Comparison of ENCODE assay signal across 22 cellular contexts in the genomic region with DNA sequence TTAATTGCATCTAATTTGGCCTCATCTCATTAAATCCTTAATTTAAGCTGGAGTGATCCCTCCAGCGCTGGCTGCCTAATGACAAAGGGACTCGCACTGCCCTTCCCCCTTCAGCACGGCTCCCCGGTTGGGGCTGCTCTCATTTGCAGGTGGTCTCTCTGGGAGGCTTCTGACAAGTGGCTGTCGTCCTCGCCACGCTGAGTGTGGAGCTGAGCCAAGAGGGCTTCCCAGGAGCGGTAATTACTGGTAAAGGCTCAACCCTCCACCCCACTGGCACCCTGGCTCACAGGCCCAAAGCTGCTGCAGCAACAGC.
DNase-seq lines count a peak whose midpoint lies in the region; TF ChIP-seq lines count a peak whose summit lies in the region.
"Had no signal": no experiment of that assay in that cellular context is flagged by ENCODE, and none has a peak within 500 bp of the region (broad histone marks: within the 10 kb centered on the region; RNA-seq: fewer than 3 reads in every experiment).

No MANE protein-coding gene starts in this region.

- TF ChIP-seq CTCF in osteocyte (IDR thresholded peaks at IDR 0.05) = no peak

- H3K4me3 Mint-ChIP-seq in osteocyte (ENCODE audit: unreplicated experiment) = no peak overlapping the region
- no peak overlapping the region for H3K4me3 Mint-ChIP-seq in activated naive CD8-positive, alpha-beta T cell treated with anti-CD3 and anti-CD28 coated beads for 36 hours
- H3K4me3 Mint-ChIP-seq: activated naive CD8-positive, alpha-beta T cell treated with anti-CD3 and anti-CD28 coated beads, Interleukin-2, amount 50 U/mL, for 24 hours; CD4-positive, alpha-beta T cell; nephron; T-helper 17 cell; type B pancreatic cell had no signal

- H3K27ac Mint-ChIP-seq in osteocyte (ENCODE audit: unreplicated experiment) = no peak overlapping the region
- no peak overlapping the region for H3K27ac Mint-ChIP-seq in activated naive CD8-positive, alpha-beta T cell treated with anti-CD3 and anti-CD28 coated beads for 36 hours
- H3K27ac Mint-ChIP-seq: activated naive CD8-positive, alpha-beta T cell treated with anti-CD3 and anti-CD28 coated beads, Interleukin-2, amount 50 U/mL, for 24 hours; CD4-positive, alpha-beta T cell; nephron; T-helper 17 cell; type B pancreatic cell had no signal

- H3K27me3 Mint-ChIP-seq in osteocyte (ENCODE audit: unreplicated experiment) = peaks cover 52% of the 10 kb centered on the region
- no peaks in the 10 kb centered on the region for H3K27me3 Mint-ChIP-seq in activated naive CD8-positive, alpha-beta T cell treated with anti-CD3 and anti-CD28 coated beads for 36 hours
- H3K27me3 Mint-ChIP-seq: activated naive CD8-positive, alpha-beta T cell treated with anti-CD3 and anti-CD28 coated beads, Interleukin-2, amount 50 U/mL, for 24 hours; CD4-positive, alpha-beta T cell had no signal

- DNase-seq in NCI-H2196 (lab: John Stamatoyannopoulos, UW; ENCODE audit: unreplicated experiment) (peak; percentile 27), NCI-H2196 treated with DMSO at 0.1 percent for 48 hours (lab: John Stamatoyannopoulos, UW; ENCODE audit: unreplicated experiment) (no peak), NCI-H2029 treated with DMSO at 0.1 percent for 48 hours (lab: John Stamatoyannopoulos, UW) (peak; percentile 93), SHP77 (lab: John Stamatoyannopoulos, UW) (peak; percentile 1 to 30), osteocyte (ENCODE audit: extremely low spot score, unreplicated experiment) (peak; percentile 75), T-helper 2 cell (no peak), CD1c-positive myeloid dendritic cell (ENCODE audit: extremely low spot score) (no peak)
- no peak for DNase-seq in activated naive CD8-positive, alpha-beta T cell treated with anti-CD3 and anti-CD28 coated beads for 36 hours
- DNase-seq: activated CD4-positive, alpha-beta T cell treated with anti-CD3 and anti-CD28 coated beads for 4 hours; activated naive CD8-positive, alpha-beta T cell treated with anti-CD3 and anti-CD28 coated beads, Interleukin-2, amount 50 U/mL, for 24 hours; activated T-cell treated with anti-CD3 and anti-CD28 coated beads, Interleukin-2, amount 50 U/mL, for 1 hour; CD4-positive, alpha-beta T cell; central memory CD4-positive, alpha-beta T cell; foreskin keratinocyte; GM23248; mammary epithelial cell; NCI-H1048; RPMI8226; stimulated activated CD4-positive, alpha-beta T cell treated with anti-CD3 and anti-CD28 coated beads, Interleukin-4, amount 100 ng/mL, for 24 hours; T-helper 17 cell had no signal

- no peaks in the 10 kb centered on the region for H3K9me3 Mint-ChIP-seq in osteocyte (ENCODE audit: unreplicated experiment)
- H3K9me3 Mint-ChIP-seq in activated naive CD8-positive, alpha-beta T cell treated with anti-CD3 and anti-CD28 coated beads for 36 hours = no peaks in the 10 kb centered on the region
- H3K9me3 Mint-ChIP-seq: activated naive CD8-positive, alpha-beta T cell treated with anti-CD3 and anti-CD28 coated beads, Interleukin-2, amount 50 U/mL, for 24 hours; CD4-positive, alpha-beta T cell; nephron; type B pancreatic cell had no signal

- H3K36me3 Mint-ChIP-seq in osteocyte (ENCODE audit: unreplicated experiment) = no peaks in the 10 kb centered on the region
- no peaks in the 10 kb centered on the region for H3K36me3 Mint-ChIP-seq in activated naive CD8-positive, alpha-beta T cell treated with anti-CD3 and anti-CD28 coated beads for 36 hours
- H3K36me3 Mint-ChIP-seq: type B pancreatic cell had no signal

- H3K4me1 Mint-ChIP-seq in osteocyte (ENCODE audit: unreplicated experiment) = no peaks in the 10 kb centered on the region
- H3K4me1 Mint-ChIP-seq in activated naive CD8-positive, alpha-beta T cell treated with anti-CD3 and anti-CD28 coated beads for 36 hours = no peaks in the 10 kb centered on the region
- H3K4me1 Mint-ChIP-seq: activated naive CD8-positive, alpha-beta T cell treated with anti-CD3 and anti-CD28 coated beads, Interleukin-2, amount 50 U/mL, for 24 hours had no signal

Comparison
In these comparisons a context has a peak if more than half of its experiments do, and no peak if none do; other contexts are left out.
1. DNase-seq: peak in NCI-H2196 (single experiment), NCI-H2029 treated with DMSO at 0.1 percent for 48 hours (single experiment), SHP77 (2 of 2) and osteocyte (single experiment); none in NCI-H2196 treated with DMSO at 0.1 percent for 48 hours (single experiment), T-helper 2 cell (0 of 5), CD1c-positive myeloid dendritic cell (single experiment) and activated naive CD8-positive, alpha-beta T cell treated with anti-CD3 and anti-CD28 coated beads for 36 hours (single experiment).